Comparison of ENCODE assay signal across 1 cellular context in the genomic region with DNA sequence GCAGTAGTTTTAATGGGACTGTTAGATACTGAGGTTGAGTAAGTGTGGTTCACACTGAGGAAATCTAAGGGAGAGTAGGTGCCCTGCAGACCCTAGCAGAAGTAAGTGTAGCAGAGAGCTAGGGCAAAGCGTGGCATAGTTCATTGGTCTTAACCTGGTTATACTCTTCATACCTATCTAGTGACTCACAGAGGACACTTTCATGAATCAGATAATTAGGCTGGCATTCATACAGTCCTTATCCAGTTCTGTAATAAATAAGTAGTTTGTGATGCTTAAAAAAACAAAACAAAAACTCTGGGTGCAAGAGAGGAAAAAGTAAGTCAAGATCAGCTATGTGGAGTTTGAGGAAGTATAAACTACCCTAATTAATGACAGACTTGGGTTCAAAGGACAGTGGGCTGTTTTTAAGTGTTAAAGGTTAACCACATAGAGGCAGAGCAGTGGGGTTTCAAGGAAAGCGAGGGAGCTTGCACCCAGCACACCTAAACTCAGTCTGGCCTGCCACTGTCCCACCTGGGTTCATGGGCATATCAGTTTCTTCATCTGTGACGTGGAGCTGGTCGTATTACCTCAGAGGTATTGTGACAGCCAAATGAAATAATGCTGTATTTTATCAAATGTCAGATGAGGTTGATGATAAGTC.
TF ChIP-seq lines count a peak whose summit lies in the region.

No MANE protein-coding gene starts in this region.

TF ChIP-seq in HepG2, 621 proteins besides CTCF, POLR2A, EP300 and RAD21 (continued from another document and continues in another):
- TF ChIP-seq SALL1 (CRISPR knock-in tag; IDR thresholded peaks at IDR 0.05) (peak; percentile 45), HDAC1 (CRISPR knock-in tag; IDR thresholded peaks at IDR 0.05) (no peak), ZNF781 (CRISPR knock-in tag; IDR thresholded peaks at IDR 0.05; ENCODE audit: borderline replicate concordance, not compliant biosample characterization) (no peak), ZNF263 (CRISPR knock-in tag; IDR thresholded peaks at IDR 0.05) (no peak), SAP130 (CRISPR knock-in tag; IDR thresholded peaks at IDR 0.05; ENCODE audit: low read depth) (peak; percentile 72), HDAC2 (CRISPR knock-in tag; IDR thresholded peaks at IDR 0.05) (peak; percentile 34; the same call in 1 of the 2 replicates), CBX1 (IDR thresholded peaks at IDR 0.05; ENCODE audit: low read depth) (no peak), RFXANK (CRISPR knock-in tag; IDR thresholded peaks at IDR 0.05) (0 out of 2 replicates have a peak, but pooled peaks have one; percentile 56), RARA (CRISPR knock-in tag; IDR thresholded peaks at IDR 0.05) (peak; percentile 60), TBX3 (IDR thresholded peaks at IDR 0.05; ENCODE audit: borderline replicate concordance) (peak; percentile 53; the same call in 1 of the 2 replicates), SIX1 (CRISPR knock-in tag; IDR thresholded peaks at IDR 0.05; ENCODE audit: borderline replicate concordance) (peak; percentile 24; the same call in 1 of the 2 replicates), LCORL (IDR thresholded peaks at IDR 0.05) (no peak), LCORL (CRISPR knock-in tag; IDR thresholded peaks at IDR 0.05) (peak; percentile 74), GATAD1 (CRISPR knock-in tag; IDR thresholded peaks at IDR 0.05) (0 out of 2 replicates have a peak, but pooled peaks have one; percentile 9), FOXA3 (CRISPR knock-in tag; IDR thresholded peaks at IDR 0.05) (peak; percentile 54; the same call in 1 of the 2 replicates), JUND (CRISPR knock-in tag; IDR thresholded peaks at IDR 0.05) (peak; percentile 74), POLR2AphosphoS5 (IDR thresholded peaks at IDR 0.05; ENCODE audit: low read depth, low read length) (peak; percentile 46; the same call in 1 of the 2 replicates), STAT6 (CRISPR knock-in tag; IDR thresholded peaks at IDR 0.05; ENCODE audit: borderline replicate concordance) (no peak), ZNF563 (CRISPR knock-in tag; IDR thresholded peaks at IDR 0.05) (no peak), ZNF598 (CRISPR knock-in tag; IDR thresholded peaks at IDR 0.05; ENCODE audit: borderline replicate concordance) (no peak), POLR2AphosphoS2 (IDR thresholded peaks at IDR 0.05; ENCODE audit: low read depth, low read length) (no peak), BATF2 (CRISPR knock-in tag; IDR thresholded peaks at IDR 0.05) (no peak), HOXA3 (CRISPR knock-in tag; IDR thresholded peaks at IDR 0.05) (peak; percentile 69; the same call in 1 of the 2 replicates), ZBTB43 (CRISPR knock-in tag; conservative IDR thresholded peaks at IDR 0.05) (0 out of 2 replicates have a peak, but pooled peaks have one; percentile 44), U2AF2 (IDR thresholded peaks at IDR 0.05; ENCODE audit: low read depth, low read length) (no peak), RCOR2 (CRISPR knock-in tag; IDR thresholded peaks at IDR 0.05) (peak; percentile 25; the same call in 1 of the 2 replicates), JUNB (CRISPR knock-in tag; IDR thresholded peaks at IDR 0.05; ENCODE audit: borderline replicate concordance) (peak; percentile 10; the same call in 1 of the 2 replicates), ZNF567 (CRISPR knock-in tag; IDR thresholded peaks at IDR 0.05; ENCODE audit: borderline replicate concordance) (no peak), KAT2B (IDR thresholded peaks at IDR 0.05; ENCODE audit: borderline replicate concordance, low read depth, low read length) (no peak)
- TF ChIP-seq, protein P1, sequence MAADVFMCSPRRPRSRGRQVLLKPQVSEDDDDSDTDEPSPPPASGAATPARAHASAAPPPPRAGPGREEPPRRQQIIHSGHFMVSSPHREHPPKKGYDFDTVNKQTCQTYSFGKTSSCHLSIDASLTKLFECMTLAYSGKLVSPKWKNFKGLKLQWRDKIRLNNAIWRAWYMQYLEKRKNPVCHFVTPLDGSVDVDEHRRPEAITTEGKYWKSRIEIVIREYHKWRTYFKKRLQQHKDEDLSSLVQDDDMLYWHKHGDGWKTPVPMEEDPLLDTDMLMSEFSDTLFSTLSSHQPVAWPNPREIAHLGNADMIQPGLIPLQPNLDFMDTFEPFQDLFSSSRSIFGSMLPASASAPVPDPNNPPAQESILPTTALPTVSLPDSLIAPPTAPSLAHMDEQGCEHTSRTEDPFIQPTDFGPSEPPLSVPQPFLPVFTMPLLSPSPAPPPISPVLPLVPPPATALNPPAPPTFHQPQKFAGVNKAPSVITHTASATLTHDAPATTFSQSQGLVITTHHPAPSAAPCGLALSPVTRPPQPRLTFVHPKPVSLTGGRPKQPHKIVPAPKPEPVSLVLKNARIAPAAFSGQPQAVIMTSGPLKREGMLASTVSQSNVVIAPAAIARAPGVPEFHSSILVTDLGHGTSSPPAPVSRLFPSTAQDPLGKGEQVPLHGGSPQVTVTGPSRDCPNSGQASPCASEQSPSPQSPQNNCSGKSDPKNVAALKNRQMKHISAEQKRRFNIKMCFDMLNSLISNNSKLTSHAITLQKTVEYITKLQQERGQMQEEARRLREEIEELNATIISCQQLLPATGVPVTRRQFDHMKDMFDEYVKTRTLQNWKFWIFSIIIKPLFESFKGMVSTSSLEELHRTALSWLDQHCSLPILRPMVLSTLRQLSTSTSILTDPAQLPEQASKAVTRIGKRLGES (CRISPR knock-in tag; IDR thresholded peaks at IDR 0.05; ENCODE audit: borderline replicate concordance): no peak
- TF ChIP-seq, protein P2, sequence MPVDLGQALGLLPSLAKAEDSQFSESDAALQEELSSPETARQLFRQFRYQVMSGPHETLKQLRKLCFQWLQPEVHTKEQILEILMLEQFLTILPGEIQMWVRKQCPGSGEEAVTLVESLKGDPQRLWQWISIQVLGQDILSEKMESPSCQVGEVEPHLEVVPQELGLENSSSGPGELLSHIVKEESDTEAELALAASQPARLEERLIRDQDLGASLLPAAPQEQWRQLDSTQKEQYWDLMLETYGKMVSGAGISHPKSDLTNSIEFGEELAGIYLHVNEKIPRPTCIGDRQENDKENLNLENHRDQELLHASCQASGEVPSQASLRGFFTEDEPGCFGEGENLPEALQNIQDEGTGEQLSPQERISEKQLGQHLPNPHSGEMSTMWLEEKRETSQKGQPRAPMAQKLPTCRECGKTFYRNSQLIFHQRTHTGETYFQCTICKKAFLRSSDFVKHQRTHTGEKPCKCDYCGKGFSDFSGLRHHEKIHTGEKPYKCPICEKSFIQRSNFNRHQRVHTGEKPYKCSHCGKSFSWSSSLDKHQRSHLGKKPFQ (CRISPR knock-in tag; IDR thresholded peaks at IDR 0.05; ENCODE audit: insufficient replicate concordance): no peak
- TF ChIP-seq, protein P3, sequence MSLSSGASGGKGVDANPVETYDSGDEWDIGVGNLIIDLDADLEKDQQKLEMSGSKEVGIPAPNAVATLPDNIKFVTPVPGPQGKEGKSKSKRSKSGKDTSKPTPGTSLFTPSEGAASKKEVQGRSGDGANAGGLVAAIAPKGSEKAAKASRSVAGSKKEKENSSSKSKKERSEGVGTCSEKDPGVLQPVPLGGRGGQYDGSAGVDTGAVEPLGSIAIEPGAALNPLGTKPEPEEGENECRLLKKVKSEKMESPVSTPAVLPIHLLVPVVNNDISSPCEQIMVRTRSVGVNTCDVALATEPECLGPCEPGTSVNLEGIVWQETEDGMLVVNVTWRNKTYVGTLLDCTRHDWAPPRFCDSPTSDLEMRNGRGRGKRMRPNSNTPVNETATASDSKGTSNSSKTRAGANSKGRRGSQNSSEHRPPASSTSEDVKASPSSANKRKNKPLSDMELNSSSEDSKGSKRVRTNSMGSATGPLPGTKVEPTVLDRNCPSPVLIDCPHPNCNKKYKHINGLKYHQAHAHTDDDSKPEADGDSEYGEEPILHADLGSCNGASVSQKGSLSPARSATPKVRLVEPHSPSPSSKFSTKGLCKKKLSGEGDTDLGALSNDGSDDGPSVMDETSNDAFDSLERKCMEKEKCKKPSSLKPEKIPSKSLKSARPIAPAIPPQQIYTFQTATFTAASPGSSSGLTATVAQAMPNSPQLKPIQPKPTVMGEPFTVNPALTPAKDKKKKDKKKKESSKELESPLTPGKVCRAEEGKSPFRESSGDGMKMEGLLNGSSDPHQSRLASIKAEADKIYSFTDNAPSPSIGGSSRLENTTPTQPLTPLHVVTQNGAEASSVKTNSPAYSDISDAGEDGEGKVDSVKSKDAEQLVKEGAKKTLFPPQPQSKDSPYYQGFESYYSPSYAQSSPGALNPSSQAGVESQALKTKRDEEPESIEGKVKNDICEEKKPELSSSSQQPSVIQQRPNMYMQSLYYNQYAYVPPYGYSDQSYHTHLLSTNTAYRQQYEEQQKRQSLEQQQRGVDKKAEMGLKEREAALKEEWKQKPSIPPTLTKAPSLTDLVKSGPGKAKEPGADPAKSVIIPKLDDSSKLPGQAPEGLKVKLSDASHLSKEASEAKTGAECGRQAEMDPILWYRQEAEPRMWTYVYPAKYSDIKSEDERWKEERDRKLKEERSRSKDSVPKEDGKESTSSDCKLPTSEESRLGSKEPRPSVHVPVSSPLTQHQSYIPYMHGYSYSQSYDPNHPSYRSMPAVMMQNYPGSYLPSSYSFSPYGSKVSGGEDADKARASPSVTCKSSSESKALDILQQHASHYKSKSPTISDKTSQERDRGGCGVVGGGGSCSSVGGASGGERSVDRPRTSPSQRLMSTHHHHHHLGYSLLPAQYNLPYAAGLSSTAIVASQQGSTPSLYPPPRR (CRISPR knock-in tag; IDR thresholded peaks at IDR 0.05; ENCODE audit: borderline replicate concordance): peak; percentile 21; the same call in 1 of the 2 replicates
- TF ChIP-seq, protein P4, sequence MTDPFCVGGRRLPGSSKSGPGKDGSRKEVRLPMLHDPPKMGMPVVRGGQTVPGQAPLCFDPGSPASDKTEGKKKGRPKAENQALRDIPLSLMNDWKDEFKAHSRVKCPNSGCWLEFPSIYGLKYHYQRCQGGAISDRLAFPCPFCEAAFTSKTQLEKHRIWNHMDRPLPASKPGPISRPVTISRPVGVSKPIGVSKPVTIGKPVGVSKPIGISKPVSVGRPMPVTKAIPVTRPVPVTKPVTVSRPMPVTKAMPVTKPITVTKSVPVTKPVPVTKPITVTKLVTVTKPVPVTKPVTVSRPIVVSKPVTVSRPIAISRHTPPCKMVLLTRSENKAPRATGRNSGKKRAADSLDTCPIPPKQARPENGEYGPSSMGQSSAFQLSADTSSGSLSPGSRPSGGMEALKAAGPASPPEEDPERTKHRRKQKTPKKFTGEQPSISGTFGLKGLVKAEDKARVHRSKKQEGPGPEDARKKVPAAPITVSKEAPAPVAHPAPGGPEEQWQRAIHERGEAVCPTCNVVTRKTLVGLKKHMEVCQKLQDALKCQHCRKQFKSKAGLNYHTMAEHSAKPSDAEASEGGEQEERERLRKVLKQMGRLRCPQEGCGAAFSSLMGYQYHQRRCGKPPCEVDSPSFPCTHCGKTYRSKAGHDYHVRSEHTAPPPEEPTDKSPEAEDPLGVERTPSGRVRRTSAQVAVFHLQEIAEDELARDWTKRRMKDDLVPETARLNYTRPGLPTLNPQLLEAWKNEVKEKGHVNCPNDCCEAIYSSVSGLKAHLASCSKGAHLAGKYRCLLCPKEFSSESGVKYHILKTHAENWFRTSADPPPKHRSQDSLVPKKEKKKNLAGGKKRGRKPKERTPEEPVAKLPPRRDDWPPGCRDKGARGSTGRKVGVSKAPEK (CRISPR knock-in tag; IDR thresholded peaks at IDR 0.05; ENCODE audit: borderline replicate concordance): 0 out of 2 replicates have a peak, but pooled peaks have one; percentile 35
- TF ChIP-seq, protein P5, sequence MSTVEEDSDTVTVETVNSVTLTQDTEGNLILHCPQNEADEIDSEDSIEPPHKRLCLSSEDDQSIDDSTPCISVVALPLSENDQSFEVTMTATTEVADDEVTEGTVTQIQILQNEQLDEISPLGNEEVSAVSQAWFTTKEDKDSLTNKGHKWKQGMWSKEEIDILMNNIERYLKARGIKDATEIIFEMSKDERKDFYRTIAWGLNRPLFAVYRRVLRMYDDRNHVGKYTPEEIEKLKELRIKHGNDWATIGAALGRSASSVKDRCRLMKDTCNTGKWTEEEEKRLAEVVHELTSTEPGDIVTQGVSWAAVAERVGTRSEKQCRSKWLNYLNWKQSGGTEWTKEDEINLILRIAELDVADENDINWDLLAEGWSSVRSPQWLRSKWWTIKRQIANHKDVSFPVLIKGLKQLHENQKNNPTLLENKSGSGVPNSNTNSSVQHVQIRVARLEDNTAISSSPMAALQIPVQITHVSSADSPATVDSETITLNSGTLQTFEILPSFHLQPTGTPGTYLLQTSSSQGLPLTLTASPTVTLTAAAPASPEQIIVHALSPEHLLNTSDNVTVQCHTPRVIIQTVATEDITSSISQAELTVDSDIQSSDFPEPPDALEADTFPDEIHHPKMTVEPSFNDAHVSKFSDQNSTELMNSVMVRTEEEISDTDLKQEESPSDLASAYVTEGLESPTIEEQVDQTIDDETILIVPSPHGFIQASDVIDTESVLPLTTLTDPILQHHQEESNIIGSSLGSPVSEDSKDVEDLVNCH (CRISPR knock-in tag; IDR thresholded peaks at IDR 0.05): no peak
